13 cellular contexts compared by ENCODE assay signal in the genomic region with DNA sequence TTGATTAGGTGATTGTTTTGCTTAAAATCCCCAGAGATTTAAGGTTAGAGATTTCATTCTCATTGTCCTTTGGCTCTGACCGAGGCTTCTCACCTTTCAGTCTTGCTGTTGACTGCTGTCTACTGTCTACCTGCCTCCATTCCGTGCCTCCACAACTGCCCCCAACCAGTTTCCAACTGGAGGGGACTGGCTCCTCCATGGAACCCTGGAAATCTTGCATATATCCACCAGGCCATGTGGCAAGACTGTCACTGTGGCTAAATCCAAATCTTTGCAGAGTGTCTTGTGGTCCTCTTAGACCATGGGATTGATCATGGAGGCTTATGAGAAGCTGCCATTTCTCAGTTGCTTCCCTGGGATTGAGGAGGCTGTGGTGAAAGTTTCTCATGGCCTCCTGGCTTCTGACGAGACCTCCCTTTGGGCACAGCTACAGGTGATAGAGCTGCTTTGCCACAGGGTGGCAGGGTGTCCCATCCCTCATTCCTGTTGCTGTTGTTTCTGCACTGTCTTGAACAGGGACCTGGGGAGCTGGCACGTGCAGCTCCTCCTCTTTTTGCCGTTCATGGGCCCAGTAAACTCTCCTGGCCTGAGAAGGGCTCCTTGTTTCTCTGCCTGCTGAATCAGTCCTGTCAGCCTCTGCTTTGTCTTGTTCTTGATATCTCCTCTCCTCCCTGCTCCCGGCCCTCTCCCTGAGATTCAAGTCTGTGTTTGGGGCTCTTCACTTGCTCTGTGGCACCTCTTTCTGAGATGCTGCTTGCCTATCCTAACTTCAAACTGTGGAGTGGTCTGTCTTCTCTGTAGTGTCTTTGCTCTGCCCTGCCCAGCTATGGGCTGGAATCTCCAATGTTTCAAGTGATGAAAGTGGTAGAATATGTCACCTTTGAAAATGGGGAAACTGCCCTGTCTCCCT.
DNase-seq lines count a peak whose midpoint lies in the region; ATAC-seq, FAIRE-seq and TF ChIP-seq lines count a peak whose summit lies in the region.
"Had no signal": no experiment of that assay in that cellular context is flagged by ENCODE, and none has a peak within 500 bp of the region (broad histone marks: within the 10 kb centered on the region; RNA-seq: fewer than 3 reads in every experiment).

No MANE protein-coding gene starts in this region.

- H2AFZ ChIP-seq in GM12878 (ENCODE audit: control insufficient read depth, low read depth, low read length): no peak overlapping the region

- H3K36me3 ChIP-seq in GM12878 (ENCODE audit: control insufficient read depth in 2 of 2, insufficient read depth in 2 of 2, low read length in 1 of 2) (no peaks in the 10 kb centered on the region), liver (ENCODE audit: control insufficient read depth in 4 of 4, insufficient read depth in 3 of 4, low read depth in 1 of 4, low read length in 3 of 4) (no peaks in the 10 kb centered on the region)
- H3K36me3 ChIP-seq: neutrophil had no signal

- H3K9me3 Mint-ChIP-seq in Calu3 (ENCODE audit: low read depth, unreplicated experiment): peaks cover 3% of the 10 kb centered on the region
- no peaks in the 10 kb centered on the region for H3K9me3 Mint-ChIP-seq in activated naive CD8-positive, alpha-beta T cell treated with anti-CD3 and anti-CD28 coated beads for 36 hours
- H3K9me3 Mint-ChIP-seq: T-cell had no signal

- no peak for TF ChIP-seq RAD21 in GM12878 (IDR thresholded peaks at IDR 0.05; ENCODE audit: insufficient read depth, low read depth, low read length)
- TF ChIP-seq RAD21 in liver (IDR thresholded peaks at IDR 0.05): peak; percentile 61 to 78

- H3K4me3 ChIP-seq in GM12878: no peak overlapping the region
- no peak overlapping the region for H3K4me3 ChIP-seq in liver (ENCODE audit: low read depth in 1 of 3, low read length in 3 of 3)

- peak; percentile 77 for DNase-seq in Calu3
- DNase-seq in HTR-8/SVneo (ENCODE audit: insufficient read length, low spot score): peak; percentile 37
- no peak for DNase-seq in GM12878 (ENCODE audit: low read depth, low spot score)
- no peak for DNase-seq in activated naive CD8-positive, alpha-beta T cell treated with anti-CD3 and anti-CD28 coated beads for 36 hours
- no peak for DNase-seq in hippocampal formation (lab: John Stamatoyannopoulos, UW)
- no peak for DNase-seq in HCEC 1CT
- DNase-seq: activated CD4-positive, alpha-beta T cell treated with anti-CD3 and anti-CD28 coated beads, Interleukin-2, amount 50 U/mL, for 48 hours; activated naive CD4-positive, alpha-beta T cell; T-cell had no signal

- no peak overlapping the region for H3K27ac ChIP-seq in GM12878 (ENCODE audit: control insufficient read depth, insufficient read depth)
- no peak overlapping the region for H3K27ac ChIP-seq in liver (ENCODE audit: low read depth in 1 of 2, low read length in 2 of 2)
- H3K27ac ChIP-seq: neutrophil had no signal

- H3K9me3 ChIP-seq in GM12878 (replicated peaks; ENCODE audit: control insufficient read depth, insufficient read depth, low read length) (no peaks in the 10 kb centered on the region; the same call in 2 of the 3 replicates), liver (ENCODE audit: control insufficient read depth in 4 of 4, low read length in 3 of 4) (no peaks in the 10 kb centered on the region)
- H3K9me3 ChIP-seq: neutrophil had no signal

- no peaks in the 10 kb centered on the region for H4K20me1 ChIP-seq in GM12878 (ENCODE audit: control insufficient read depth, insufficient read depth)

- no peaks in the 10 kb centered on the region for H3K27me3 ChIP-seq in GM12878 (replicated peaks in 1 of 2; ENCODE audit: control insufficient read depth in 2 of 2, insufficient read depth in 2 of 2, low read length in 1 of 2)
- no peaks in the 10 kb centered on the region for H3K27me3 ChIP-seq in liver (ENCODE audit: control insufficient read depth in 4 of 4, insufficient read depth in 4 of 4, low read length in 3 of 4)
- H3K27me3 ChIP-seq: neutrophil had no signal

- CTCF ChIA-PET in Calu3 (lab: Charles Lee) (interaction anchor here (0.5 to 4.1 kb wide), 14 partner anchors 8 to 1116 kb away, joined by 3 to 47 read pairs (median 3); partner anchors contain the start of gene IGFBP3), GM12878 (lab: Yijun Ruan, JAX) (interaction anchor here (0.7 to 4.5 kb wide), 13 partner anchors 12 to 367 kb away, joined by 3 to 18 read pairs (median 4); no protein-coding TSS in a partner anchor)

- TF ChIP-seq POLR2A in GM12878 (IDR thresholded peaks at IDR 0.05; ENCODE audit: low read depth, low read length): no peak

- no peak overlapping the region for H3K9ac ChIP-seq in GM12878 (ENCODE audit: control insufficient read depth, insufficient read depth, low read length)
- H3K9ac ChIP-seq in liver (ENCODE audit: low read depth in 1 of 2, low read length in 2 of 2): no peak overlapping the region

- no peak overlapping the region for H3K4me3 Mint-ChIP-seq in Calu3 (ENCODE audit: low read depth, unreplicated experiment)
- H3K4me3 Mint-ChIP-seq in activated naive CD8-positive, alpha-beta T cell treated with anti-CD3 and anti-CD28 coated beads for 36 hours: no peak overlapping the region
- H3K4me3 Mint-ChIP-seq: T-cell had no signal

- ATAC-seq in GM12878 (peak; percentile 40; the same call in 2 of the 3 replicates), GM18867 (IDR thresholded peaks at IDR 0.05; ENCODE audit: unreplicated experiment) (no peak)
- ATAC-seq: T-cell had no signal

- in situ Hi-C loops in GM12878 (cut with MboI): no loop called here

- H3K79me2 ChIP-seq in GM12878 (ENCODE audit: control insufficient read depth, insufficient read depth, low read length): no peaks in the 10 kb centered on the region

- RAD21 ChIA-PET in GM12878 (lab: Charles Lee; ENCODE audit: unreplicated experiment): interaction anchor here (0.6 to 2.2 kb wide), 13 partner anchors 11 to 367 kb away, joined by 3 to 19 read pairs (median 4); no protein-coding TSS in a partner anchor

- no peak for FAIRE-seq in HTR-8/SVneo (lab: Jason Lieb, UNC)
- no peak for FAIRE-seq in GM12878 (lab: Jason Lieb, UNC)
- FAIRE-seq: islet of Langerhans had no signal

- TF ChIP-seq EP300 in GM12878 (IDR thresholded peaks at IDR 0.05; ENCODE audit: borderline replicate concordance in 1 of 2, control insufficient read depth in 1 of 2, low read depth in 2 of 2, low read length in 2 of 2): no peak

- H3K4me1 ChIP-seq in GM12878 (ENCODE audit: control insufficient read depth, insufficient read depth, low read length) (no peaks in the 10 kb centered on the region), liver (ENCODE audit: control insufficient read depth in 4 of 4, insufficient read depth in 4 of 4, low read length in 3 of 4) (peaks cover 0 to 18% (median 11%) of the 10 kb centered on the region in 4 donors)

- TF ChIP-seq CTCF in Calu3 (IDR thresholded peaks at IDR 0.05; ENCODE audit: unreplicated experiment) (no peak), GM12878 (IDR thresholded peaks at IDR 0.05 in 2 of 3, conservative IDR thresholded peaks at IDR 0.05 in 1 of 3; ENCODE audit: control insufficient read depth in 2 of 3, extremely low read depth in 1 of 3, insufficient read depth in 1 of 3, low read depth in 3 of 3, low read length in 3 of 3) (peak in 1 of 3 experiments; percentile 17; a peak in 2 of 6 replicates), liver (IDR thresholded peaks at IDR 0.05; ENCODE audit: low read depth, low read length, missing input control) (no peak)

- no peak overlapping the region for H3K4me2 ChIP-seq in GM12878 (ENCODE audit: control insufficient read depth, insufficient read depth)

- SMC1A ChIA-PET in GM12878 (lab: Charles Lee; ENCODE audit: uncharacterized antibody, unreplicated experiment): interaction anchor here (0.8 to 4.3 kb wide), 17 partner anchors 8 to 1061 kb away, joined by 3 to 29 read pairs (median 4); no protein-coding TSS in a partner anchor

- intact Hi-C loops in Calu3 (cut with micrococcal nuclease; ENCODE audit: unreplicated experiment): loop anchor here (1.0 to 2.0 kb wide), 2 partner anchors 363 to 368 kb away; no protein-coding TSS in a partner anchor
- intact Hi-C loops in GM12878 (cut with micrococcal nuclease; ENCODE audit: unreplicated experiment): loop anchor here (5.0 kb wide), 1 partner anchor 168 kb away; no protein-coding TSS in a partner anchor

- POLR2A ChIA-PET in GM12878 (lab: Charles Lee): no interaction called here

- H3K4me1 Mint-ChIP-seq in Calu3 (ENCODE audit: low read depth, unreplicated experiment): peaks cover 43% of the 10 kb centered on the region
- no peaks in the 10 kb centered on the region for H3K4me1 Mint-ChIP-seq in activated naive CD8-positive, alpha-beta T cell treated with anti-CD3 and anti-CD28 coated beads for 36 hours
- H3K4me1 Mint-ChIP-seq: T-cell had no signal

- H3K36me3 Mint-ChIP-seq in Calu3 (ENCODE audit: insufficient read depth, unreplicated experiment): peaks cover 7% of the 10 kb centered on the region
- H3K36me3 Mint-ChIP-seq in activated naive CD8-positive, alpha-beta T cell treated with anti-CD3 and anti-CD28 coated beads for 36 hours: peaks cover 16% of the 10 kb centered on the region

- no peaks in the 10 kb centered on the region for H3K27me3 Mint-ChIP-seq in Calu3 (ENCODE audit: unreplicated experiment)
- H3K27me3 Mint-ChIP-seq in activated naive CD8-positive, alpha-beta T cell treated with anti-CD3 and anti-CD28 coated beads for 36 hours: no peaks in the 10 kb centered on the region

- 8% methylated on average over 6 of the region's 6 CpGs for WGBS in GM12878 (ENCODE audit: insufficient coverage, insufficient replicate concordance, low lambda C conversion rate, missing lambda C conversion rate)
- WGBS in liver: 86% methylated on average over 6 of the region's 6 CpGs

- peak overlapping the region; percentile 41 for H3K27ac Mint-ChIP-seq in Calu3 (ENCODE audit: unreplicated experiment)
- no peak overlapping the region for H3K27ac Mint-ChIP-seq in activated naive CD8-positive, alpha-beta T cell treated with anti-CD3 and anti-CD28 coated beads for 36 hours
- H3K27ac Mint-ChIP-seq: T-cell had no signal

- no TSS peak for BruUV-seq in Calu3 (replicated peaks; lab: Mats Ljungman, UMichigan)
- BruUV-seq in GM12878 (replicated peaks; lab: Mats Ljungman, UMichigan): no TSS peak

TF ChIP-seq in GM12878, 131 proteins besides CTCF, POLR2A, EP300 and RAD21:
- TF ChIP-seq BHLHE40 (IDR thresholded peaks at IDR 0.05; ENCODE audit: borderline replicate concordance in 1 of 2, low read depth in 2 of 2, low read length in 1 of 2): peak; percentile 17 to 86; a peak in 2 of 4 replicates
- TF ChIP-seq BCL11A (IDR thresholded peaks at IDR 0.05; ENCODE audit: low read depth, low read length): no peak

Comparison
In these comparisons a context has a peak if more than half of its experiments do, and no peak if none do; other contexts are left out.
1. DNase-seq: peak in Calu3 (single experiment) and HTR-8/SVneo (single experiment); none in GM12878 (single experiment), activated naive CD8-positive, alpha-beta T cell treated with anti-CD3 and anti-CD28 coated beads for 36 hours (single experiment), hippocampal formation (0 of 2) and HCEC 1CT (single experiment).